ENCODE assay signal across 12 cellular contexts in the genomic region with DNA sequence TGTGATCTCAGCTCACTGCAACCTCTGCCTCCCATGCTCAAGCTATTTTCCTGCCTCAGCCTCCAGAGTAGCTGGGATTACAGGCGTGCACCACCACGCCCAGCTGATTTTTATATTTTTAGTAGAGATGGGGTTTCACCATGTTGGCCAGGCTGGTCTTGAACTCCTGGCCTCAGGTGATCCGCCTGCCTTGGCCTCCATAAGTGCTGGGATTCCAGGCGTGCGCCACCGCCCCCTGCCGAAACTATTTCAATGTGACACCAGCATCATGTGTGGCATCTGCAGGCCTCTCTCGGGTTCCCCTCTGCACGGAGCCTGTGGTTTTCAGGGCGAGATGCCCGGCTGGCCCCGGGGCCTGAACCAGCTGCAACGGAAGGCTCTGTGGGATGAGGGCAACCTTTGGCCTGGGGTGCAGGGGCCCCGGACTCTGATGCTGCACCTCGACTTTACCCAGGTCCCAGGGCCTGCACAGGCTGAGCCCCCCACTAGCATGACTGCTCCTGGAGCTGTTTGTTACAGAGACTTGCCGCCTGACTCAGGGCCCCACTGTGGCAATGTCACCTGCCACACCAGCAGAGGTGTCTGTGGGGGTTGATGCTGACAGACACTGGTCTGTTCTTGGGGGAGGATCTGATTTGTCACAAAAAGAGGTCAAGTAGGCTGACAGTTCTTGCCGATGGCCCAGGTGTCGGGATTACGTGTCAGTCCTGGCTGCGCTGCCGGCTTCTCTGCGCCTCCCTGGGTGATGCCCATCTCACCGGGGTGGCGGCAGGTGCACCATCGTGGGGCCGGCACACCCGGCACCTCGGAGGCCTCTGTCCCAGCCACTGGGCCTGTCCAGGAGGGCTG. TPM values are rescaled to one million over a fixed set of nuclear protein-coding genes. Genes with fewer than 3 reads are reported as not detected.
DNase-seq lines count a peak whose midpoint lies in the region; ATAC-seq and TF ChIP-seq lines count a peak whose summit lies in the region.
"Had no signal": no experiment of that assay in that cellular context is flagged by ENCODE, and none has a peak within 500 bp of the region (broad histone marks: within the 10 kb centered on the region; RNA-seq: fewer than 3 reads in every experiment).

No MANE protein-coding gene starts in this region.

- no peaks in the 10 kb centered on the region for H3K27me3 ChIP-seq in foreskin keratinocyte
- H3K27me3 ChIP-seq in brain microvascular endothelial cell (replicated peaks), result no peaks in the 10 kb centered on the region

- no peak overlapping the region for H3K27ac ChIP-seq in foreskin keratinocyte
- H3K27ac ChIP-seq in brain microvascular endothelial cell, result no peak overlapping the region
- H3K27ac ChIP-seq: stomach had no signal

- in situ Hi-C loops in SK-MEL-5 (cut with HindIII; ENCODE audit: low pct_unique_long_range_greater_than_20kb, low sequenced_read_pairs) (no loop called here), brain microvascular endothelial cell (cut with HindIII; ENCODE audit: low pct_ligation_motif_present, low sequenced_read_pairs) (no loop called here)

- H3K4me3 ChIP-seq in AG10803 (ENCODE audit: low read length), result no peak overlapping the region
- H3K4me3 ChIP-seq in brain microvascular endothelial cell (ENCODE audit: low read depth, low read length), result no peak overlapping the region
- H3K4me3 ChIP-seq: HAP-1, stomach had no signal

- no peaks in the 10 kb centered on the region for H3K4me1 ChIP-seq in foreskin keratinocyte
- H3K4me1 ChIP-seq: HAP-1 had no signal

- H3K36me3 ChIP-seq in brain microvascular endothelial cell (replicated peaks), result no peaks in the 10 kb centered on the region
- H3K36me3 ChIP-seq: HAP-1, stomach had no signal

- 0 out of 2 replicates have a peak, but pooled peaks have one; percentile 6 for TF ChIP-seq CTCF in AG10803 (conservative IDR thresholded peaks at IDR 0.05; ENCODE audit: low read length)
- peak; percentile 31 for TF ChIP-seq CTCF in foreskin keratinocyte (conservative IDR thresholded peaks at IDR 0.05)
- no peak for TF ChIP-seq CTCF in brain microvascular endothelial cell (IDR thresholded peaks at IDR 0.05; ENCODE audit: low read depth, low read length, missing control alignments)

- DNase-seq in AG10803 (ENCODE audit: low read depth) (peak; percentile 28), SK-MEL-5 (ENCODE audit: low read depth, low spot score) (peak; percentile 52), foreskin keratinocyte (no peak), brain microvascular endothelial cell (no peak), Ammon's horn (ENCODE audit: low spot score) (no peak), NCI-H2227 treated with DMSO at 0.1 percent for 48 hours (lab: John Stamatoyannopoulos, UW) (no peak), NCI-H1417 (lab: John Stamatoyannopoulos, UW) (no peak)
- DNase-seq: occipital lobe, stomach, T1000 had no signal

- ATAC-seq in GM19324 (IDR thresholded peaks at IDR 0.05; ENCODE audit: low FRiP score, unreplicated experiment) (peak; percentile 33), foreskin keratinocyte (no peak)

RNA-seq across cellular contexts. Expression of a gene that starts 8.6 kb away (rescaled TPM):
- 0.05 and 0.19 TPM in 2 replicates for total RNA-seq in SK-MEL-5 (2014; rRNA removed; shearing (Covaris generic))
- 0.27 and 0.35 TPM in 2 replicates for polyA plus RNA-seq in SK-MEL-5 (2015; cell fraction: cytosol; rRNA removed)
- polyA plus RNA-seq in SK-MEL-5 (2015; cell fraction: nucleus; rRNA removed), result 0.18 TPM in 1 of 2 replicates, not detected in the other
- 0.07 TPM in 1 of 2 replicates, not detected in the other for total RNA-seq in foreskin keratinocyte
- polyA plus RNA-seq in foreskin keratinocyte, result 0.02 TPM in 1 of 2 replicates, not detected in the other
- total RNA-seq: occipital lobe, stomach had no signal
- polyA plus RNA-seq: stomach had no signal

RNA-seq across cellular contexts. Expression of a gene that starts 16.8 kb away (rescaled TPM):
- total RNA-seq in SK-MEL-5 (2014; rRNA removed; shearing (Covaris generic)), result 0.37 and 0.50 TPM in 2 replicates
- polyA plus RNA-seq in SK-MEL-5 (2015; cell fraction: cytosol; rRNA removed), result 1.3 and 4.5 TPM in 2 replicates
- 1.4 TPM in 1 of 2 replicates, not detected in the other for polyA plus RNA-seq in SK-MEL-5 (2015; cell fraction: nucleus; rRNA removed)
- total RNA-seq in foreskin keratinocyte, result 5.0 and 6.6 TPM in 2 replicates
- polyA plus RNA-seq in foreskin keratinocyte, result 8.2 and 9.5 TPM in 2 replicates

RNA-seq across cellular contexts. Expression of a gene that starts 21.2 kb away (rescaled TPM):
- total RNA-seq in SK-MEL-5 (2014; rRNA removed; shearing (Covaris generic)), result not detected in 2 replicates
- not detected in 2 replicates for polyA plus RNA-seq in SK-MEL-5 (2015; cell fraction: cytosol; rRNA removed)
- polyA plus RNA-seq in SK-MEL-5 (2015; cell fraction: nucleus; rRNA removed), result not detected in 2 replicates
- not detected in 2 replicates for total RNA-seq in foreskin keratinocyte
- not detected in 2 replicates for polyA plus RNA-seq in foreskin keratinocyte
- total RNA-seq: occipital lobe, stomach had no signal
- polyA plus RNA-seq: stomach had no signal

RNA-seq across cellular contexts. Expression of a gene that starts 33.0 kb away (rescaled TPM):
- not detected in 2 replicates for total RNA-seq in SK-MEL-5 (2014; rRNA removed; shearing (Covaris generic))
- 0.30 TPM in 1 of 2 replicates, not detected in the other for polyA plus RNA-seq in SK-MEL-5 (2015; cell fraction: cytosol; rRNA removed)
- polyA plus RNA-seq in SK-MEL-5 (2015; cell fraction: nucleus; rRNA removed), result not detected in 2 replicates
- total RNA-seq in foreskin keratinocyte, result not detected in 2 replicates
- not detected in 2 replicates for polyA plus RNA-seq in foreskin keratinocyte
- total RNA-seq: occipital lobe had no signal

Comparison
In these comparisons a context has a peak if more than half of its experiments do, and no peak if none do; other contexts are left out.
1. DNase-seq: peak in AG10803 (single experiment) and SK-MEL-5 (single experiment); none in foreskin keratinocyte (0 of 2), brain microvascular endothelial cell (single experiment), Ammon's horn (single experiment), NCI-H2227 treated with DMSO at 0.1 percent for 48 hours (single experiment) and NCI-H1417 (0 of 3).